21 cellular contexts compared by ENCODE assay signal in genomic region chr12:20547788-20548575, GRCh38.
DNase-seq lines count a peak whose midpoint lies in the region; ATAC-seq, FAIRE-seq and TF ChIP-seq lines count a peak whose summit lies in the region.
"Had no signal": no experiment of that assay in that cellular context is flagged by ENCODE, and none has a peak within 500 bp of the region (broad histone marks: within the 10 kb centered on the region; RNA-seq: fewer than 3 reads in every experiment).

No MANE protein-coding gene starts in this region.

- H3K27ac ChIP-seq in breast epithelium = no peak overlapping the region
- H3K27ac ChIP-seq in endothelial cell of umbilical vein (ENCODE audit: insufficient read depth, low read depth, low read length) = no peak overlapping the region
- H3K27ac ChIP-seq in tibial artery = peak overlapping the region; percentile 37 to 48
- H3K27ac ChIP-seq in adrenal gland = no peak overlapping the region
- H3K27ac ChIP-seq: HL-60 had no signal

- intact Hi-C loops in MCF 10A (cut with micrococcal nuclease) (loop anchor here (10.0 kb wide), 1 partner anchor 423 kb away; no protein-coding TSS in a partner anchor), breast epithelium (cut with DNase I; ENCODE audit: low total_unique reads) (no loop called here), endothelial cell of umbilical vein (cut with micrococcal nuclease) (loop anchor here (5.0 to 10.0 kb wide), 2 partner anchors 163 to 631 kb away; no protein-coding TSS in a partner anchor), tibial artery (cut with DNase I; ENCODE audit: low total_unique reads) (no loop called here), adrenal gland (cut with DNase I) (no loop called here)

- 30 to 39% (median 37%) methylated on average over 2 of the region's 2 CpGs for WGBS in adrenal gland, 4 donors

- H3K27me3 ChIP-seq in breast epithelium = no peaks in the 10 kb centered on the region
- H3K27me3 ChIP-seq in endothelial cell of umbilical vein (ENCODE audit: control insufficient read depth in 2 of 2, insufficient read depth in 2 of 2, low read length in 2 of 2) = no peaks in the 10 kb centered on the region
- no peaks in the 10 kb centered on the region for H3K27me3 ChIP-seq in tibial artery
- no peaks in the 10 kb centered on the region for H3K27me3 ChIP-seq in adrenal gland

- H3K4me3 ChIP-seq in breast epithelium (no peak overlapping the region), endothelial cell of umbilical vein (replicated peaks in 1 of 3; ENCODE audit: insufficient read depth in 1 of 3, low read depth in 1 of 3, low read length in 3 of 3) (no peak overlapping the region), tibial artery (peak overlapping the region in 1 of 2 donors; percentile 10), adrenal gland (no peak overlapping the region)
- H3K4me3 ChIP-seq: K562 had no signal

- no peak overlapping the region for H3K4me3 Mint-ChIP-seq in MCF 10A (ENCODE audit: unreplicated experiment)
- H3K4me3 Mint-ChIP-seq: activated naive CD8-positive, alpha-beta T cell treated with anti-CD3 and anti-CD28 coated beads for 36 hours; CD4-positive, alpha-beta T cell had no signal

- peaks cover 6% of the 10 kb centered on the region for H3K79me2 ChIP-seq in endothelial cell of umbilical vein (ENCODE audit: control insufficient read depth, insufficient read depth, low read length)

- BruUV-seq in MCF 10A (replicated peaks; lab: Mats Ljungman, UMichigan) (no TSS peak), endothelial cell of umbilical vein (replicated peaks; lab: Mats Ljungman, UMichigan) (no TSS peak)

- no peaks in the 10 kb centered on the region for H3K9me3 Mint-ChIP-seq in MCF 10A (ENCODE audit: unreplicated experiment)
- H3K9me3 Mint-ChIP-seq in activated naive CD4-positive, alpha-beta T cell treated with anti-CD3 and anti-CD28 coated beads, Interleukin-2, amount 50 U/mL, for 72 hours = no peaks in the 10 kb centered on the region
- H3K9me3 Mint-ChIP-seq: activated naive CD8-positive, alpha-beta T cell treated with anti-CD3 and anti-CD28 coated beads for 36 hours; CD4-positive, alpha-beta T cell had no signal

- POLR2A ChIA-PET in MCF 10A (lab: Yijun Ruan, JAX) = no interaction called here
- POLR2A ChIA-PET in endothelial cell of umbilical vein (lab: Charles Lee) = no interaction called here

- no peaks in the 10 kb centered on the region for H3K9me1 ChIP-seq in endothelial cell of umbilical vein (replicated peaks; ENCODE audit: control insufficient read depth, extremely low read depth, insufficient read depth, low read length)

- no peak for TF ChIP-seq POLR2A in breast epithelium (IDR thresholded peaks at IDR 0.05)
- no peak for TF ChIP-seq POLR2A in endothelial cell of umbilical vein (IDR thresholded peaks at IDR 0.05; ENCODE audit: low read depth, low read length)
- no peak for TF ChIP-seq POLR2A in adrenal gland (IDR thresholded peaks at IDR 0.05)

- H2AFZ ChIP-seq in endothelial cell of umbilical vein (ENCODE audit: low read depth, low read length) = no peak overlapping the region

- dilution Hi-C loops in endothelial cell of umbilical vein (cut with MboI; ENCODE audit: extremely low pct_ligation_motif_present, low sequenced_read_pairs) = no loop called here

- CTCF ChIA-PET in MCF 10A (lab: Yijun Ruan, JAX) = interaction anchor here (0.6 to 1.3 kb wide), 2 partner anchors 85 to 160 kb away, joined by 3 read pairs; no protein-coding TSS in a partner anchor
- CTCF ChIA-PET in endothelial cell of umbilical vein (lab: Charles Lee) = interaction anchor here (0.7 to 4.8 kb wide), 20 partner anchors 11 to 808 kb away, joined by 3 to 70 read pairs (median 6); partner anchors contain the start of gene PDE3A

- no peak overlapping the region for H3K27ac Mint-ChIP-seq in MCF 10A (ENCODE audit: low read depth, unreplicated experiment)
- H3K27ac Mint-ChIP-seq in activated naive CD4-positive, alpha-beta T cell treated with anti-CD3 and anti-CD28 coated beads, Interleukin-2, amount 50 U/mL, for 72 hours = no peak overlapping the region
- H3K27ac Mint-ChIP-seq: activated naive CD8-positive, alpha-beta T cell treated with anti-CD3 and anti-CD28 coated beads for 36 hours; CD4-positive, alpha-beta T cell had no signal

- peak; percentile 22 for DNase-seq in MCF 10A (ENCODE audit: unreplicated experiment)
- no peak for DNase-seq in breast epithelium (ENCODE audit: low spot score in 2 of 2)
- peak; percentile 79 for DNase-seq in endothelial cell of umbilical vein (ENCODE audit: low read depth, low spot score)
- DNase-seq in left kidney (ENCODE audit: low read depth, low spot score) = peak; percentile 53
- DNase-seq in tibial artery = no peak
- no peak for DNase-seq in activated naive CD4-positive, alpha-beta T cell treated with anti-CD3 and anti-CD28 coated beads, Interleukin-2, amount 50 U/mL, for 72 hours (ENCODE audit: low spot score in 2 of 2)
- DNase-seq in adrenal gland = no peak
- DNase-seq: 8988T; activated naive CD8-positive, alpha-beta T cell treated with anti-CD3 and anti-CD28 coated beads for 36 hours; CD4-positive, alpha-beta T cell; hippocampal formation; left cardiac atrium; NCI-H1092; NCI-H526 treated with DMSO at 0.1 percent for 48 hours; PC-3; posterior cingulate gyrus; stimulated activated CD4-positive, alpha-beta T cell treated with anti-CD3 and anti-CD28 coated beads, Interleukin-15, amount 100 ng/mL, for 24 hours; stimulated activated naive CD8-positive, alpha-beta T cell treated with anti-CD3 and anti-CD28 coated beads, Interleukin-15, Interleukin-2, amounts not matched to agents 100 U/mL and 50 U/mL, for 24 hours had no signal

- H3K4me1 Mint-ChIP-seq in MCF 10A (ENCODE audit: insufficient read depth, unreplicated experiment) = no peaks in the 10 kb centered on the region
- H3K4me1 Mint-ChIP-seq: activated naive CD8-positive, alpha-beta T cell treated with anti-CD3 and anti-CD28 coated beads for 36 hours had no signal

- no peaks in the 10 kb centered on the region for H3K36me3 ChIP-seq in breast epithelium
- H3K36me3 ChIP-seq in endothelial cell of umbilical vein (ENCODE audit: control insufficient read depth in 2 of 2, extremely low read depth in 1 of 2, insufficient read depth in 2 of 2, low read length in 2 of 2) = no peaks in the 10 kb centered on the region
- no peaks in the 10 kb centered on the region for H3K36me3 ChIP-seq in tibial artery
- no peaks in the 10 kb centered on the region for H3K36me3 ChIP-seq in adrenal gland (replicated peaks in 1 of 2)

- H3K36me3 Mint-ChIP-seq in MCF 10A (ENCODE audit: insufficient read depth, unreplicated experiment) = no peaks in the 10 kb centered on the region
- no peaks in the 10 kb centered on the region for H3K36me3 Mint-ChIP-seq in activated naive CD4-positive, alpha-beta T cell treated with anti-CD3 and anti-CD28 coated beads, Interleukin-2, amount 50 U/mL, for 72 hours
- H3K36me3 Mint-ChIP-seq: activated naive CD8-positive, alpha-beta T cell treated with anti-CD3 and anti-CD28 coated beads for 36 hours had no signal

- peak overlapping the region; percentile 70 for H3K4me2 ChIP-seq in endothelial cell of umbilical vein (ENCODE audit: insufficient read depth, low read length)

- no peaks in the 10 kb centered on the region for H4K20me1 ChIP-seq in endothelial cell of umbilical vein (replicated peaks; ENCODE audit: control insufficient read depth, extremely low read depth, insufficient read depth, low read length)

- no peaks in the 10 kb centered on the region for H3K4me1 ChIP-seq in breast epithelium
- peaks cover 9% of the 10 kb centered on the region for H3K4me1 ChIP-seq in endothelial cell of umbilical vein (ENCODE audit: control insufficient read depth, extremely low read depth, insufficient read depth, low read length)
- peaks cover 0 to 51% (median 12%) of the 10 kb centered on the region in 4 donors for H3K4me1 ChIP-seq in tibial artery
- H3K4me1 ChIP-seq in adrenal gland (replicated peaks in 1 of 2) = no peaks in the 10 kb centered on the region

- no peak for ATAC-seq in HG02973 (IDR thresholded peaks at IDR 0.05; ENCODE audit: unreplicated experiment)
- ATAC-seq in activated naive CD4-positive, alpha-beta T cell treated with anti-CD3 and anti-CD28 coated beads, Interleukin-2, amount 50 U/mL, for 72 hours = no peak
- ATAC-seq: K562; PC-3; stimulated activated naive CD8-positive, alpha-beta T cell treated with anti-CD3 and anti-CD28 coated beads, Interleukin-15, Interleukin-2, amounts not matched to agents 100 U/mL and 50 U/mL, for 24 hours had no signal

- no peak for FAIRE-seq in endothelial cell of umbilical vein (lab: Jason Lieb, UNC)
- FAIRE-seq: K562 had no signal

- H3K27me3 Mint-ChIP-seq in MCF 10A (ENCODE audit: insufficient read depth, unreplicated experiment) = peaks cover 47% of the 10 kb centered on the region
- H3K27me3 Mint-ChIP-seq: activated naive CD8-positive, alpha-beta T cell treated with anti-CD3 and anti-CD28 coated beads for 36 hours; CD4-positive, alpha-beta T cell had no signal

- TF ChIP-seq CTCF in MCF 10A (IDR thresholded peaks at IDR 0.05; ENCODE audit: unreplicated experiment) = no peak
- no peak for TF ChIP-seq CTCF in breast epithelium (IDR thresholded peaks at IDR 0.05)
- no peak for TF ChIP-seq CTCF in endothelial cell of umbilical vein (IDR thresholded peaks at IDR 0.05; ENCODE audit: extremely low read depth in 1 of 2, insufficient read depth in 1 of 2, low read depth in 1 of 2, low read length in 2 of 2)
- no peak for TF ChIP-seq CTCF in tibial artery (IDR thresholded peaks at IDR 0.05)
- TF ChIP-seq CTCF in adrenal gland (IDR thresholded peaks at IDR 0.05) = no peak

- no peaks in the 10 kb centered on the region for H3K9me3 ChIP-seq in breast epithelium
- H3K9me3 ChIP-seq in endothelial cell of umbilical vein (replicated peaks; ENCODE audit: control insufficient read depth, insufficient read depth, low read length) = no peaks in the 10 kb centered on the region
- H3K9me3 ChIP-seq in tibial artery = no peaks in the 10 kb centered on the region
- H3K9me3 ChIP-seq in adrenal gland (replicated peaks in 1 of 3) = no peaks in the 10 kb centered on the region

- H3K9ac ChIP-seq in endothelial cell of umbilical vein (replicated peaks; ENCODE audit: extremely low read depth, insufficient read depth, low read length) = peak overlapping the region; percentile 9

TF ChIP-seq in endothelial cell of umbilical vein, 7 proteins besides CTCF, POLR2A, EP300 and RAD21:
- TF ChIP-seq POLR2AphosphoS5 (IDR thresholded peaks at IDR 0.05; ENCODE audit: insufficient read depth, low read depth, low read length) (no peak), MYC (IDR thresholded peaks at IDR 0.05; ENCODE audit: low read depth, low read length) (no peak), MAX (IDR thresholded peaks at IDR 0.05; ENCODE audit: insufficient read depth, insufficient read length) (no peak), EZH2 (IDR thresholded peaks at IDR 0.05; ENCODE audit: borderline replicate concordance, low read depth, low read length, severe bottlenecking) (no peak), FOS (IDR thresholded peaks at IDR 0.05; ENCODE audit: borderline replicate concordance, insufficient read depth, low read length) (no peak), GATA2 (IDR thresholded peaks at IDR 0.05; ENCODE audit: insufficient read depth, insufficient read length, low read depth, low read length) (no peak), JUN (IDR thresholded peaks at IDR 0.05; ENCODE audit: borderline replicate concordance, insufficient read depth, insufficient read length, low read depth) (no peak)

Comparison
In these comparisons a context has a peak if more than half of its experiments do, and no peak if none do; other contexts are left out.
1. DNase-seq: peak in MCF 10A (single experiment), endothelial cell of umbilical vein (single experiment) and left kidney (single experiment); none in breast epithelium (0 of 2), tibial artery (0 of 2), activated naive CD4-positive, alpha-beta T cell treated with anti-CD3 and anti-CD28 coated beads, Interleukin-2, amount 50 U/mL, for 72 hours (0 of 2) and adrenal gland (0 of 7).
2. intact Hi-C loops: an anchor here in MCF 10A (10.0 kb wide) and endothelial cell of umbilical vein (5.0 to 10.0 kb wide); none called in breast epithelium, tibial artery and adrenal gland.
3. H3K27ac ChIP-seq: peak in tibial artery (2 of 2); none in breast epithelium (0 of 2), endothelial cell of umbilical vein (single experiment) and adrenal gland (0 of 5).